1 cellular context compared by ENCODE assay signal in the genomic region with DNA sequence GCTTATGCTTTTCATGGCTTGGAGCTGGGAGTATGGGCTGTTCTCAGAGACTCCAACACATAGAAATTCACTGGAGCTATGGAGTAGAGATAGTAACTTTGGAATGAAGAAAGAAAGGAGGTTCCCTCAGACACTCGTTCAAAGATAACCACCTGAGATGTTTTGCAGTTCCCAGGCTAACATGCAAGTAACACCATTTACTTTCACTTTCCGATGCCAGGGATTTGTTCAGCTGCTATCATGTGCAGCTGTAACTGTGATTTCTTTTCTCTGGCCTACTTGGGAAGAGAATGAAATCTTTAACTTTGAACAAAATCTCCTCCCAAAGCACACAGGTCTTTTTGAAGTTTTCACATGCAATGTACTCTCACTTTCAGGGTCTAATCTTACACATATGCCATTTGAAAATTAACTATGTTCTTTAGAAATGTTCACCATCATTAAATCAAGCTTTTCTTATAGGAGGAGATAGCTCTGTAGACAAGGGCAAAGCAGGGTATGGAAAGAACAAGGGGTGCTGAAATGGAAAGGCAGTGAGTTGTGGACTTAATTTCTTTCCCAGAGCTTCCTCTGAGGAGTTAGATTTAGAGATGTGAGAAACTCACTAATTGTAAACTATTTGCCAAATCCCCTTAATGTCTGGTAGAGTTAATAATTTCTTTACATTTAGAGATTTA.
TF ChIP-seq lines count a peak whose summit lies in the region.

No MANE protein-coding gene starts in this region.

TF ChIP-seq in HCT116, 20 proteins besides CTCF, POLR2A, EP300 and RAD21:
- TF ChIP-seq REST (IDR thresholded peaks at IDR 0.05; ENCODE audit: low read depth) (no peak), YY1 (IDR thresholded peaks at IDR 0.05; ENCODE audit: extremely low read depth, insufficient replicate concordance, low read depth, low read length) (no peak), CBX3 (IDR thresholded peaks at IDR 0.05; ENCODE audit: low read depth) (no peak), ZFX (IDR thresholded peaks at IDR 0.05) (no peak), SP1 (IDR thresholded peaks at IDR 0.05; ENCODE audit: low read depth) (no peak), SRF (IDR thresholded peaks at IDR 0.05; ENCODE audit: low read depth) (no peak)
- TF ChIP-seq, protein P1, sequence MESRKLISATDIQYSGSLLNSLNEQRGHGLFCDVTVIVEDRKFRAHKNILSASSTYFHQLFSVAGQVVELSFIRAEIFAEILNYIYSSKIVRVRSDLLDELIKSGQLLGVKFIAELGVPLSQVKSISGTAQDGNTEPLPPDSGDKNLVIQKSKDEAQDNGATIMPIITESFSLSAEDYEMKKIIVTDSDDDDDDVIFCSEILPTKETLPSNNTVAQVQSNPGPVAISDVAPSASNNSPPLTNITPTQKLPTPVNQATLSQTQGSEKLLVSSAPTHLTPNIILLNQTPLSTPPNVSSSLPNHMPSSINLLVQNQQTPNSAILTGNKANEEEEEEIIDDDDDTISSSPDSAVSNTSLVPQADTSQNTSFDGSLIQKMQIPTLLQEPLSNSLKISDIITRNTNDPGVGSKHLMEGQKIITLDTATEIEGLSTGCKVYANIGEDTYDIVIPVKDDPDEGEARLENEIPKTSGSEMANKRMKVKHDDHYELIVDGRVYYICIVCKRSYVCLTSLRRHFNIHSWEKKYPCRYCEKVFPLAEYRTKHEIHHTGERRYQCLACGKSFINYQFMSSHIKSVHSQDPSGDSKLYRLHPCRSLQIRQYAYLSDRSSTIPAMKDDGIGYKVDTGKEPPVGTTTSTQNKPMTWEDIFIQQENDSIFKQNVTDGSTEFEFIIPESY (IDR thresholded peaks at IDR 0.05; ENCODE audit: extremely low read depth, insufficient replicate concordance, low read length): no peak
